In the genomic region with DNA sequence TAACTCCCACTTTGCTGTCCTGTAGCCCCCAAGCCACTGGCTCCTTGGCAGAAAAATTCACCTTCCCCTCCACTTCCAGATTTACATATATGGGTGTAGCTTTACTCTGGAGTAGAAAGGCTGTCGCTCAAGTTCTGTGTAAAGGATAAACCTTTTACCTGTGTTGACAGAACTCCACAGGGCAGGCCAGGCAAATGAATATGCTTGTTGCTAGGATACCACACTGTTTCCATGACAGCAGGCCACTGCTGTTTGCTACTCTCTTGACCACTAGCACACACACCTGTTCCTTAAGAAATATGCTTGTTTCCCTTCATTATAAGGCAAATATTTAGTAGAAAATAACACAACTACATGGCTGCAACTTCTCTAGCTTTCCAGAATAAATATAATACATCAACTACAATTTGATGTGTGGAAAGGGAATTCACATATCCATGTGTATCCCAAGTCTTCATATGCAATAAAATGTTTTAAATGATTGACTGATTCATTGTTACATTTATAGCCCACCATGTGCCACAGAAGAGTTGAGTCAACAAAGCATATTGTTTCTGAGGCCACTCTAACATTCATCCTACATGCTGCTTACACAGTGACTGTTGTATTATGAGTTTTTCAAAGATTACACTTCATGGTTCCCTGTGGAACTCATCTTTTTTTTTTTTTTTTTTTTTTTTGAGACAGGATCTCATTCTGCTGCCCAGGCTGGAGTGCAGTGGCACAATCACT, we compare ENCODE assay signal across 10 cellular contexts. TPM values are rescaled to one million over a fixed set of nuclear protein-coding genes. Genes with fewer than 3 reads are reported as not detected.
DNase-seq lines count a peak whose midpoint lies in the region; ATAC-seq, FAIRE-seq and TF ChIP-seq lines count a peak whose summit lies in the region.
"Had no signal": no experiment of that assay in that cellular context is flagged by ENCODE, and none has a peak within 500 bp of the region (broad histone marks: within the 10 kb centered on the region; RNA-seq: fewer than 3 reads in every experiment).

No MANE protein-coding gene starts in this region.

- H3K27me3 ChIP-seq in vagina (no peaks in the 10 kb centered on the region), psoas muscle (ENCODE audit: insufficient read depth in 3 of 3, low read length in 2 of 3) (no peaks in the 10 kb centered on the region)

- no peak overlapping the region for H3K4me3 ChIP-seq in vagina
- no peak overlapping the region for H3K4me3 ChIP-seq in psoas muscle

- no peak for ATAC-seq in left cardiac atrium
- ATAC-seq in psoas muscle = no peak
- ATAC-seq: T-cell had no signal

- TF ChIP-seq CTCF in C4-2B (conservative IDR thresholded peaks at IDR 0.05) = no peak; the same call in 1 of the 2 replicates
- TF ChIP-seq CTCF in vagina (IDR thresholded peaks at IDR 0.05) = no peak
- TF ChIP-seq CTCF in psoas muscle (IDR thresholded peaks at IDR 0.05) = no peak

- intact Hi-C loops in left cardiac atrium (cut with DNase I) (loop anchor here in 1 of 2 donors (10.0 kb wide), 1 partner anchor 57 kb away; no protein-coding TSS in a partner anchor), vagina (cut with DNase I) (no loop called here), psoas muscle (cut with DNase I) (no loop called here)

- TF ChIP-seq POLR2A in vagina (IDR thresholded peaks at IDR 0.05) = no peak

- H3K9me3 ChIP-seq in vagina = no peaks in the 10 kb centered on the region
- no peaks in the 10 kb centered on the region for H3K9me3 ChIP-seq in psoas muscle

- H3K36me3 ChIP-seq in vagina (no peaks in the 10 kb centered on the region), psoas muscle (ENCODE audit: insufficient read depth in 1 of 2, low read depth in 1 of 2) (no peaks in the 10 kb centered on the region)

- peak; percentile 100 for FAIRE-seq in islet of Langerhans (lab: Jason Lieb, UNC)
- FAIRE-seq: GM12892 had no signal

- DNase-seq in NCI-H1105 treated with DMSO at 0.1 percent for 48 hours (lab: John Stamatoyannopoulos, UW) (peak; percentile 97), RPMI7951 (ENCODE audit: low read depth) (peak; percentile 7), left cardiac atrium (no peak), vagina (ENCODE audit: extremely low spot score in 2 of 2) (no peak), middle frontal gyrus (ENCODE audit: extremely low spot score, low spot score) (no peak), psoas muscle (no peak)
- DNase-seq: T-cell had no signal

- peak overlapping the region; percentile 94 for H3K27ac ChIP-seq in C4-2B
- no peak overlapping the region for H3K27ac ChIP-seq in vagina
- H3K27ac ChIP-seq in psoas muscle = no peak overlapping the region

- H3K4me1 ChIP-seq in vagina = peaks cover 13% of the 10 kb centered on the region
- no peaks in the 10 kb centered on the region for H3K4me1 ChIP-seq in psoas muscle

- 14 to 19% (median 17%) methylated on average over 1 of the region's 1 CpG for WGBS in psoas muscle, 3 donors

RNA-seq across cellular contexts. Expression of a gene that starts 56.2 kb away (rescaled TPM):
- 18.5 and 21.3 TPM in 2 replicates for total RNA-seq in RPMI7951 (2014; rRNA removed; shearing (Covaris generic))
- 10 to 100 TPM; 36.3 to 39.1 TPM for total RNA-seq in left cardiac atrium
- total RNA-seq in vagina = 39.0 TPM
- 10 to 100 TPM; 10.4 to 14.6 (median 12.3) TPM for total RNA-seq in psoas muscle
- polyA plus RNA-seq in psoas muscle = 10 to 100 TPM in 2 of 3 donors, 1 to 10 TPM in 1; 4.9 to 16.0 (median 13.5) TPM

Comparison
In these comparisons a context has a peak if more than half of its experiments do, and no peak if none do; other contexts are left out.
1. DNase-seq: peak in NCI-H1105 treated with DMSO at 0.1 percent for 48 hours (single experiment) and RPMI7951 (single experiment); none in left cardiac atrium (single experiment), vagina (0 of 2), middle frontal gyrus (single experiment) and psoas muscle (0 of 2).